Comparison of ENCODE assay signal across 8 cellular contexts in genomic region chr19:10625003-10625761, GRCh38. TPM values are rescaled to one million over a fixed set of nuclear protein-coding genes. Genes with fewer than 3 reads are reported as not detected.
DNase-seq lines count a peak whose midpoint lies in the region; ATAC-seq and TF ChIP-seq lines count a peak whose summit lies in the region.

TSS of gene SLC44A2 (plus strand) at chr19:10625553. CDS start at chr19:10625634, 81 bp downstream.

- in situ Hi-C loops in transverse colon (cut with MboI; ENCODE audit: low pct_ligation_motif_present in 1 of 4, low pct_unique_long_range_greater_than_20kb in 1 of 4, low sequenced_read_pairs in 3 of 4) = no loop called here

- peaks cover 9% of the 10 kb centered on the region; the same call in 1 of the 2 replicates for H3K79me2 ChIP-seq in GM23338 (replicated peaks; ENCODE audit: insufficient read depth)

- peak within 1 kb of the TSS; percentile 96 for H2AFZ ChIP-seq in GM23338

- H3K4me2 ChIP-seq in GM23338 = peak within 1 kb of the TSS; percentile 97

- H3K4me3 ChIP-seq in GM23338 (peak within 1 kb of the TSS; percentile 87), esophagus muscularis mucosa (peak within 1 kb of the TSS; percentile 58 to 72 (median 70)), transverse colon (peak within 1 kb of the TSS; percentile 64 to 88 (median 66))

- H3K36me3 ChIP-seq in GM23338 (ENCODE audit: insufficient read depth) = no peaks in the 10 kb centered on the region
- H3K36me3 ChIP-seq in esophagus muscularis mucosa = peaks cover 0 to 31% (median 26%) of the 10 kb centered on the region in 4 donors
- no peaks in the 10 kb centered on the region for H3K36me3 ChIP-seq in transverse colon

- H3K4me1 ChIP-seq in GM23338 (ENCODE audit: insufficient read depth) (peaks cover 17% of the 10 kb centered on the region), esophagus muscularis mucosa (peaks cover 20 to 34% (median 22%) of the 10 kb centered on the region in 4 donors), transverse colon (peaks cover 8 to 32% (median 17%) of the 10 kb centered on the region in 4 donors)

- CTCF ChIA-PET in T-cell (lab: Charles Lee) = interaction anchor here in 1 of 2 donors (0.7 kb wide), 1 partner anchor 951 kb away, joined by 3 read pairs; no protein-coding TSS in a partner anchor

- H3K27ac ChIP-seq in 22Rv1 = peak within 1 kb of the TSS; percentile 92
- peak within 1 kb of the TSS; percentile 92 for H3K27ac ChIP-seq in GM23338 (ENCODE audit: low read depth)
- peak within 1 kb of the TSS; percentile 70 to 89 (median 80) for H3K27ac ChIP-seq in esophagus muscularis mucosa (replicated peaks in 1 of 4)
- peak within 1 kb of the TSS; percentile 82 to 90 (median 88) for H3K27ac ChIP-seq in transverse colon

- ATAC-seq in GM23338 (peak; percentile 98), T-cell (replicated peaks in 1 of 4) (peak in 1 of 4 experiments; percentile 19)

- TF ChIP-seq POLR2A in esophagus muscularis mucosa (IDR thresholded peaks at IDR 0.05; ENCODE audit: low read depth) (peak; percentile 48), transverse colon (IDR thresholded peaks at IDR 0.05) (peak; percentile 77)

- TF ChIP-seq EP300 in esophagus muscularis mucosa (IDR thresholded peaks at IDR 0.05) (no peak), transverse colon (IDR thresholded peaks at IDR 0.05; ENCODE audit: low read depth) (peak; percentile 30)

- H3K9me2 ChIP-seq in GM23338 (ENCODE audit: insufficient read depth) = no peaks in the 10 kb centered on the region

- H3K27me3 Mint-ChIP-seq in GM23338 (ENCODE audit: insufficient read depth, low read depth, poor library complexity) (peaks cover 12% of the 10 kb centered on the region), T-cell (no peaks in the 10 kb centered on the region)

- peaks cover 5% of the 10 kb centered on the region for H4K20me1 ChIP-seq in GM23338 (replicated peaks; ENCODE audit: insufficient read depth)

- intact Hi-C loops in esophagus muscularis mucosa (cut with DNase I) (no loop called here), transverse colon (cut with DNase I; ENCODE audit: low total_unique reads) (no loop called here)

- H3K36me3 Mint-ChIP-seq in GM23338 (ENCODE audit: low read depth) = peaks cover 28% of the 10 kb centered on the region
- peaks cover 17% of the 10 kb centered on the region for H3K36me3 Mint-ChIP-seq in T-cell

- H3K9me3 ChIP-seq in esophagus muscularis mucosa = no peaks in the 10 kb centered on the region
- H3K9me3 ChIP-seq in transverse colon = no peaks in the 10 kb centered on the region

- peaks cover 11% of the 10 kb centered on the region for H3F3A ChIP-seq in GM23338 (replicated peaks; ENCODE audit: low read depth)

- H3K27me3 ChIP-seq in GM23338 (ENCODE audit: insufficient read depth) (no peaks in the 10 kb centered on the region), esophagus muscularis mucosa (no peaks in the 10 kb centered on the region), transverse colon (no peaks in the 10 kb centered on the region)

- peak; percentile 94 for DNase-seq in GM23338 (ENCODE audit: low spot score)
- DNase-seq in T-cell = no peak
- no peak for DNase-seq in esophagus muscularis mucosa (ENCODE audit: extremely low spot score)
- peak; percentile 37 for DNase-seq in middle frontal gyrus (ENCODE audit: extremely low spot score, low spot score)
- peak; percentile 93 for DNase-seq in transverse colon
- no peak for DNase-seq in NOMO-1 treated with dmso at 0.1 percent for 144 hours (lab: John Stamatoyannopoulos, UW; ENCODE audit: unreplicated experiment)
- DNase-seq in Kasumi-1 (lab: John Stamatoyannopoulos, UW) = no peak

- WGBS in esophagus muscularis mucosa = 10% methylated on average over 42 of the region's 53 CpGs
- 29 to 58% methylated on average over 2 to 26 of the region's 53 CpGs for WGBS in transverse colon (ENCODE audit: low coverage in 1 of 2), 2 donors

- H3K27ac Mint-ChIP-seq in GM23338 (peak within 1 kb of the TSS; percentile 95), T-cell (peak within 1 kb of the TSS; percentile 79 to 89)

- H3K4me3 Mint-ChIP-seq in GM23338 = peak within 1 kb of the TSS; percentile 92
- peak within 1 kb of the TSS in 1 of 3 donors; percentile 68 for H3K4me3 Mint-ChIP-seq in T-cell

- H3K4me1 Mint-ChIP-seq in GM23338 (peaks cover 15% of the 10 kb centered on the region), T-cell (peaks cover 41 to 49% (median 42%) of the 10 kb centered on the region in 3 donors)

- H3K9me3 Mint-ChIP-seq in GM23338 = no peaks in the 10 kb centered on the region; the same call in 2 of the 3 replicates
- H3K9me3 Mint-ChIP-seq in T-cell = no peaks in the 10 kb centered on the region

- no peak for TF ChIP-seq CTCF in 22Rv1 (IDR thresholded peaks at IDR 0.05)
- TF ChIP-seq CTCF in GM23338 (conservative IDR thresholded peaks at IDR 0.05; ENCODE audit: low read depth in 2 of 2) = no peak
- peak in 1 of 3 experiments; percentile 25 for TF ChIP-seq CTCF in esophagus muscularis mucosa (IDR thresholded peaks at IDR 0.05)
- peak in 1 of 5 experiments; percentile 9 for TF ChIP-seq CTCF in transverse colon (IDR thresholded peaks at IDR 0.05)

- POLR2A ChIA-PET in T-cell (lab: Charles Lee) = interaction anchor here in 1 of 2 donors (0.7 kb wide), 1 partner anchor 14 kb away, joined by 5 read pairs; no protein-coding TSS in a partner anchor

TF ChIP-seq in GM23338, 12 proteins besides CTCF, POLR2A, EP300 and RAD21:
- TF ChIP-seq POLR2AphosphoS5 (IDR thresholded peaks at IDR 0.05; ENCODE audit: low read depth) = peak; percentile 89
- TF ChIP-seq ZNF462 (CRISPR knock-in tag; IDR thresholded peaks at IDR 0.05) = no peak

RNA-seq across cellular contexts. Expression of gene SLC44A2, which starts in this region (rescaled TPM):
- 62.2 and 65.0 TPM in 2 replicates for total RNA-seq in GM23338 (2014; rRNA removed; shearing (Covaris generic))
- 41.2 and 43.2 TPM in 2 replicates for polyA plus RNA-seq in GM23338 (2016; fragmentation: Nextera tagmentation; extraction: Ambion mirVana)
- 100 to 1,000 TPM; 204 to 228 (median 218) TPM for total RNA-seq in T-cell
- 10 to 100 TPM; 26.2 to 71.2 (median 46.1) TPM for total RNA-seq in esophagus muscularis mucosa
- total RNA-seq in transverse colon = 100 to 1,000 TPM in 1 of 4 donors, 10 to 100 TPM in 3; 36.6 to 371 (median 81.4) TPM

Comparison
In these comparisons a context has a peak if more than half of its experiments do, and no peak if none do; other contexts are left out.
1. DNase-seq: peak in GM23338 (single experiment), middle frontal gyrus (single experiment) and transverse colon (single experiment); none in T-cell (0 of 34), esophagus muscularis mucosa (single experiment), NOMO-1 treated with dmso at 0.1 percent for 144 hours (single experiment) and Kasumi-1 (0 of 2).
2. Peak in every context shown above with its lines, with median percentiles within 50 percentile points of each other: H3K27ac ChIP-seq and H3K4me3 ChIP-seq.